1 cellular context compared by ENCODE assay signal in the genomic region with DNA sequence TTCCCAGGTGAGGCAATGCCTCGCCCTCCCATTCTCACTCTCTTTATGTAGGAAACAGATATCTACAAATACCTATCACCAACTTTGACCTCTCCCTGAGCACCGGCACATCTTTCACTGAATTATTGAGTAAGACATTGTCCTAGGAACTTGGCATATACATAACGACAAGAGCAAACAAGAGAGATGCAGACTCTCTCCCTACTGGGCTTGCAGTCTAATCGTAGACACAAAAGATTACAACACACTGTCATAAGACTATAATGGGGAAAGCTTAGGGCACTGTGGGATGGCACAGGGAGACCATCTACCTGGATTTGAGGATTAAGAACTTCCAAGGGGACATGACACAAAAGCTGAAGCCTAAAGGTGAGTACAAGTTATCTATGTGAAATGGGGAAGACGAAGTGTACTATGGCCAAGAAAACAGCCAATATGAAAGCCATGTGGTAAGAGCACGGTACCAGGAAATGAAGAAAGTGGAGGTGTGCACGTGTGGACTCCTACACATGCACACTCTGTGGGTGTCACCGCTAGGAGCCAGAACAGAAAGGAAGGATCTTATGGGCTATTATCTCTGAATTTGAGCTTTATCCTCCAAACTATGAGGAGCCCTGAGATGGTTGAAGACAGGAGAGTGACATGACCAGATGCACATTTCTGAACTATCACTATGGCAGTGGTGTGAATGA.
TF ChIP-seq lines count a peak whose summit lies in the region.

No MANE protein-coding gene starts in this region.

TF ChIP-seq in K562, 482 proteins besides CTCF, POLR2A, EP300 and RAD21:
- TF ChIP-seq NFATC3 (IDR thresholded peaks at IDR 0.05): no peak
- no peak for TF ChIP-seq CREM (IDR thresholded peaks at IDR 0.05; ENCODE audit: low read depth)
- TF ChIP-seq ESRRA (IDR thresholded peaks at IDR 0.05; ENCODE audit: borderline replicate concordance, low read depth): no peak
- TF ChIP-seq GABPA (tag; conservative IDR thresholded peaks at IDR 0.05; ENCODE audit: low read depth): no peak
- no peak for TF ChIP-seq ZNF707 (CRISPR knock-in tag; conservative IDR thresholded peaks at IDR 0.05)
- no peak for TF ChIP-seq FIP1L1 (IDR thresholded peaks at IDR 0.05; ENCODE audit: low read depth, low read length, poor library complexity, severe bottlenecking)
- no peak for TF ChIP-seq KLF13 (tag; IDR thresholded peaks at IDR 0.05; ENCODE audit: borderline replicate concordance, low read depth)
- TF ChIP-seq MLLT1 (IDR thresholded peaks at IDR 0.05): no peak
- TF ChIP-seq ZNF140 (CRISPR knock-in tag; IDR thresholded peaks at IDR 0.05): no peak
- TF ChIP-seq BMI1 (IDR thresholded peaks at IDR 0.05; ENCODE audit: low read length): no peak
- TF ChIP-seq, protein P1, sequence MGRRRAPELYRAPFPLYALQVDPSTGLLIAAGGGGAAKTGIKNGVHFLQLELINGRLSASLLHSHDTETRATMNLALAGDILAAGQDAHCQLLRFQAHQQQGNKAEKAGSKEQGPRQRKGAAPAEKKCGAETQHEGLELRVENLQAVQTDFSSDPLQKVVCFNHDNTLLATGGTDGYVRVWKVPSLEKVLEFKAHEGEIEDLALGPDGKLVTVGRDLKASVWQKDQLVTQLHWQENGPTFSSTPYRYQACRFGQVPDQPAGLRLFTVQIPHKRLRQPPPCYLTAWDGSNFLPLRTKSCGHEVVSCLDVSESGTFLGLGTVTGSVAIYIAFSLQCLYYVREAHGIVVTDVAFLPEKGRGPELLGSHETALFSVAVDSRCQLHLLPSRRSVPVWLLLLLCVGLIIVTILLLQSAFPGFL (CRISPR knock-in tag; IDR thresholded peaks at IDR 0.05): no peak
- no peak for TF ChIP-seq SNIP1 (IDR thresholded peaks at IDR 0.05; ENCODE audit: low read depth)
- TF ChIP-seq ELF2 (CRISPR knock-in tag; IDR thresholded peaks at IDR 0.05): no peak
- TF ChIP-seq, protein P2, sequence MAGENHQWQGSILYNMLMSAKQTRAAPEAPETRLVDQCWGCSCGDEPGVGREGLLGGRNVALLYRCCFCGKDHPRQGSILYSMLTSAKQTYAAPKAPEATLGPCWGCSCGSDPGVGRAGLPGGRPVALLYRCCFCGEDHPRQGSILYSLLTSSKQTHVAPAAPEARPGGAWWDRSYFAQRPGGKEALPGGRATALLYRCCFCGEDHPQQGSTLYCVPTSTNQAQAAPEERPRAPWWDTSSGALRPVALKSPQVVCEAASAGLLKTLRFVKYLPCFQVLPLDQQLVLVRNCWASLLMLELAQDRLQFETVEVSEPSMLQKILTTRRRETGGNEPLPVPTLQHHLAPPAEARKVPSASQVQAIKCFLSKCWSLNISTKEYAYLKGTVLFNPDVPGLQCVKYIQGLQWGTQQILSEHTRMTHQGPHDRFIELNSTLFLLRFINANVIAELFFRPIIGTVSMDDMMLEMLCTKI (IDR thresholded peaks at IDR 0.05; ENCODE audit: partially characterized antibody): no peak
- TF ChIP-seq MAFG (tag; conservative IDR thresholded peaks at IDR 0.05): no peak
- TF ChIP-seq STAT6 (CRISPR knock-in tag; IDR thresholded peaks at IDR 0.05): no peak
- TF ChIP-seq KLF1 (tag; IDR thresholded peaks at IDR 0.05): no peak
- no peak for TF ChIP-seq SAFB2 (IDR thresholded peaks at IDR 0.05; ENCODE audit: borderline replicate concordance, low read depth, low read length, severe bottlenecking)
